15 cellular contexts compared by ENCODE assay signal in the genomic region with DNA sequence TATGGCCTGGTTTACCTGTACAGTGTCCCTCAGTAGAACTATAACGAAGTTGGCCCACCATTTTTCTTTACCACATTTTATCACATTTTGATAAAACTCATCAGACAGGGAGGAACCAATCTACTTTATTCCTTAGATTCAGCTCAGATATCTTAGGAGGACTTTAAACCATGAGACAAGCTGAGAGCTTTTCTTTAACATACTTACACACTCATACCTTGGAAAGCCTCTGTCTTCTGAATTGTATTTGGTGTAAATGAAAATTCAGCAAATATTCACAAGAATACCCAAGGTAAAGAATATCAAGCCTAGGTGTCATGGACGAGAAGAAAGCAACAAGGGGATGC.
A peak's percentile ranks its signal among the peaks of the same experiment; 100 is the strongest.
DNase-seq lines count a peak whose midpoint lies in the region; ATAC-seq, FAIRE-seq and TF ChIP-seq lines count a peak whose summit lies in the region.
"Had no signal": no experiment of that assay in that cellular context is flagged by ENCODE, and none has a peak within 500 bp of the region (broad histone marks: within the 10 kb centered on the region; RNA-seq: fewer than 3 reads in every experiment).

No MANE protein-coding gene starts in this region.

- CTCF ChIA-PET in MCF 10A (lab: Yijun Ruan, JAX), result no interaction called here
- CTCF ChIA-PET in naive thymus-derived CD4-positive, alpha-beta T cell (lab: Charles Lee), result no interaction called here

- H3K27ac Mint-ChIP-seq in MCF 10A (ENCODE audit: low read depth, unreplicated experiment), result peak overlapping the region; percentile 82
- H3K27ac Mint-ChIP-seq in astrocyte (ENCODE audit: unreplicated experiment), result peak overlapping the region; percentile 99
- H3K27ac Mint-ChIP-seq in naive thymus-derived CD4-positive, alpha-beta T cell, result peak overlapping the region in 1 of 9 donors; percentile 6
- H3K27ac Mint-ChIP-seq: T-cell had no signal

- no peak for DNase-seq in MCF 10A (ENCODE audit: unreplicated experiment)
- DNase-seq in breast epithelium (ENCODE audit: low spot score in 2 of 2), result no peak
- no peak for DNase-seq in astrocyte (ENCODE audit: low read depth)
- no peak for DNase-seq in naive thymus-derived CD4-positive, alpha-beta T cell
- no peak for DNase-seq in ACHN
- DNase-seq in NCI-H2081 (lab: John Stamatoyannopoulos, UW), result no peak
- DNase-seq in GM19239 (ENCODE audit: insufficient read length, low spot score), result no peak
- no peak for DNase-seq in SHP77 treated with DMSO at 0.1 percent for 48 hours (lab: John Stamatoyannopoulos, UW)
- DNase-seq: H7, left ventricle myocardium inferior, NCI-H187 treated with DMSO at 0.1 percent for 48 hours, testis had no signal

- no peaks in the 10 kb centered on the region for H3K36me3 Mint-ChIP-seq in MCF 10A (ENCODE audit: insufficient read depth, unreplicated experiment)
- no peaks in the 10 kb centered on the region for H3K36me3 Mint-ChIP-seq in astrocyte (ENCODE audit: low read depth, unreplicated experiment)
- H3K36me3 Mint-ChIP-seq in naive thymus-derived CD4-positive, alpha-beta T cell, result no peaks in the 10 kb centered on the region
- H3K36me3 Mint-ChIP-seq: T-cell had no signal

- peak; percentile 5 for ATAC-seq in naive thymus-derived CD4-positive, alpha-beta T cell

- no peaks in the 10 kb centered on the region for H3K36me3 ChIP-seq in breast epithelium
- no peaks in the 10 kb centered on the region for H3K36me3 ChIP-seq in astrocyte (ENCODE audit: insufficient read depth, low read length)
- H3K36me3 ChIP-seq in naive thymus-derived CD4-positive, alpha-beta T cell (ENCODE audit: control insufficient read depth in 2 of 3, insufficient read depth in 3 of 3, low read length in 3 of 3), result no peaks in the 10 kb centered on the region
- H3K36me3 ChIP-seq: left ventricle myocardium inferior had no signal

- H3K4me2 ChIP-seq in astrocyte (ENCODE audit: low read length), result peak overlapping the region; percentile 57

- intact Hi-C loops in MCF 10A (cut with micrococcal nuclease) (no loop called here), breast epithelium (cut with DNase I; ENCODE audit: low total_unique reads) (no loop called here)
- intact Hi-C loops in naive thymus-derived CD4-positive, alpha-beta T cell (cut with micrococcal nuclease), result no loop called here

- H3K79me2 ChIP-seq in astrocyte (ENCODE audit: insufficient read depth, low read length), result no peaks in the 10 kb centered on the region

- no peaks in the 10 kb centered on the region for H3K4me1 ChIP-seq in breast epithelium
- H3K4me1 ChIP-seq in astrocyte (ENCODE audit: insufficient read depth, low read length), result peaks cover 22% of the 10 kb centered on the region
- peaks cover 4 to 16% of the 10 kb centered on the region in 2 donors for H3K4me1 ChIP-seq in naive thymus-derived CD4-positive, alpha-beta T cell (ENCODE audit: control insufficient read depth in 2 of 2, insufficient read depth in 2 of 2, low read length in 2 of 2)
- H3K4me1 ChIP-seq: left ventricle myocardium inferior, testis had no signal

- H4K20me1 ChIP-seq in astrocyte (ENCODE audit: insufficient read depth, low read length), result no peaks in the 10 kb centered on the region

- no peaks in the 10 kb centered on the region for H3K9me3 Mint-ChIP-seq in MCF 10A (ENCODE audit: unreplicated experiment)
- H3K9me3 Mint-ChIP-seq in astrocyte (ENCODE audit: unreplicated experiment), result peaks cover 3% of the 10 kb centered on the region
- H3K9me3 Mint-ChIP-seq in naive thymus-derived CD4-positive, alpha-beta T cell, result peaks cover 0 to 1% (median 0%) of the 10 kb centered on the region in 11 donors
- H3K9me3 Mint-ChIP-seq: T-cell had no signal

- H3K4me1 Mint-ChIP-seq in MCF 10A (ENCODE audit: insufficient read depth, unreplicated experiment) (peaks cover 17% of the 10 kb centered on the region), astrocyte (ENCODE audit: low read depth, unreplicated experiment) (peaks cover 38% of the 10 kb centered on the region)
- H3K4me1 Mint-ChIP-seq in naive thymus-derived CD4-positive, alpha-beta T cell, result peaks cover 4 to 27% (median 13%) of the 10 kb centered on the region in 7 donors

- H3K9ac ChIP-seq in astrocyte (ENCODE audit: low read length), result peak overlapping the region; percentile 41

- POLR2A ChIA-PET in MCF 10A (lab: Yijun Ruan, JAX), result interaction anchor here (1.0 to 1.5 kb wide), 2 partner anchors 14 to 311 kb away, joined by 3 to 4 read pairs; no protein-coding TSS in a partner anchor
- POLR2A ChIA-PET in naive thymus-derived CD4-positive, alpha-beta T cell (lab: Charles Lee), result no interaction called here

- H3K9me3 ChIP-seq in breast epithelium, result no peaks in the 10 kb centered on the region
- no peaks in the 10 kb centered on the region for H3K9me3 ChIP-seq in astrocyte (ENCODE audit: insufficient read depth, low read depth, low read length)
- H3K9me3 ChIP-seq in naive thymus-derived CD4-positive, alpha-beta T cell (ENCODE audit: control insufficient read depth in 2 of 3, low read length in 3 of 3), result no peaks in the 10 kb centered on the region
- H3K9me3 ChIP-seq: left ventricle myocardium inferior, testis had no signal

- H3K27ac ChIP-seq in breast epithelium (no peak overlapping the region), astrocyte (ENCODE audit: low read depth, low read length) (peak overlapping the region; percentile 72)
- H3K27ac ChIP-seq in naive thymus-derived CD4-positive, alpha-beta T cell (ENCODE audit: low read depth, low read length), result no peak overlapping the region
- H3K27ac ChIP-seq: left ventricle myocardium inferior, testis had no signal

- no peak for TF ChIP-seq CTCF in MCF 10A (IDR thresholded peaks at IDR 0.05; ENCODE audit: unreplicated experiment)
- no peak for TF ChIP-seq CTCF in breast epithelium (IDR thresholded peaks at IDR 0.05)
- no peak for TF ChIP-seq CTCF in astrocyte (IDR thresholded peaks at IDR 0.05; ENCODE audit: insufficient read depth, low read depth, low read length)

- no peaks in the 10 kb centered on the region for H3K27me3 ChIP-seq in breast epithelium
- H3K27me3 ChIP-seq in astrocyte (ENCODE audit: insufficient read depth, low read length), result no peaks in the 10 kb centered on the region
- H3K27me3 ChIP-seq in naive thymus-derived CD4-positive, alpha-beta T cell (ENCODE audit: control insufficient read depth in 2 of 2, insufficient read depth in 2 of 2, low read length in 2 of 2), result no peaks in the 10 kb centered on the region
- H3K27me3 ChIP-seq: testis had no signal

- TF ChIP-seq POLR2A in breast epithelium (IDR thresholded peaks at IDR 0.05), result no peak

- H3K4me3 Mint-ChIP-seq in MCF 10A (ENCODE audit: unreplicated experiment) (no peak overlapping the region), astrocyte (ENCODE audit: unreplicated experiment) (no peak overlapping the region)
- peak overlapping the region in 2 of 10 donors; percentile 4 to 37 for H3K4me3 Mint-ChIP-seq in naive thymus-derived CD4-positive, alpha-beta T cell
- H3K4me3 Mint-ChIP-seq: T-cell had no signal

- in situ Hi-C loops in ACHN (cut with HindIII; ENCODE audit: low pct_ligation_motif_present, low pct_unique_long_range_greater_than_20kb, low sequenced_read_pairs), result no loop called here

- BruUV-seq in MCF 10A (replicated peaks; lab: Mats Ljungman, UMichigan), result no TSS peak

- no peak for FAIRE-seq in astrocyte (lab: Jason Lieb, UNC)
- FAIRE-seq in GM19239 (lab: Jason Lieb, UNC), result no peak
- FAIRE-seq: A204.1, G401.6 had no signal

- H3K27me3 Mint-ChIP-seq in MCF 10A (ENCODE audit: insufficient read depth, unreplicated experiment), result no peaks in the 10 kb centered on the region
- no peaks in the 10 kb centered on the region for H3K27me3 Mint-ChIP-seq in astrocyte (ENCODE audit: low read depth, unreplicated experiment)
- H3K27me3 Mint-ChIP-seq in naive thymus-derived CD4-positive, alpha-beta T cell, result peaks cover 0 to 9% (median 6%) of the 10 kb centered on the region in 5 donors

- H3K4me3 ChIP-seq in breast epithelium, result no peak overlapping the region
- no peak overlapping the region for H3K4me3 ChIP-seq in astrocyte (ENCODE audit: insufficient read depth, low read depth, low read length)
- no peak overlapping the region for H3K4me3 ChIP-seq in naive thymus-derived CD4-positive, alpha-beta T cell (ENCODE audit: low read length)
- H3K4me3 ChIP-seq: left ventricle myocardium inferior, testis had no signal

- no peak overlapping the region for H2AFZ ChIP-seq in astrocyte (ENCODE audit: low read depth, low read length)
